ENCODE assay signal across 2 cellular contexts in genomic region chr12:47025798-47026197, GRCh38.
TF ChIP-seq lines count a peak whose summit lies in the region.

No MANE protein-coding gene starts in this region.

TF ChIP-seq in K562, 482 proteins besides CTCF, POLR2A, EP300 and RAD21:
- TF ChIP-seq RBM25 (IDR thresholded peaks at IDR 0.05; ENCODE audit: low read depth, low read length, severe bottlenecking) (peak; percentile 85), HDAC2 (IDR thresholded peaks at IDR 0.05) (no peak)
TF ChIP-seq in K562: peak in this region for 1.

TF ChIP-seq in GM23338, 12 proteins besides CTCF, POLR2A, EP300 and RAD21:
- TF ChIP-seq, protein P1, sequence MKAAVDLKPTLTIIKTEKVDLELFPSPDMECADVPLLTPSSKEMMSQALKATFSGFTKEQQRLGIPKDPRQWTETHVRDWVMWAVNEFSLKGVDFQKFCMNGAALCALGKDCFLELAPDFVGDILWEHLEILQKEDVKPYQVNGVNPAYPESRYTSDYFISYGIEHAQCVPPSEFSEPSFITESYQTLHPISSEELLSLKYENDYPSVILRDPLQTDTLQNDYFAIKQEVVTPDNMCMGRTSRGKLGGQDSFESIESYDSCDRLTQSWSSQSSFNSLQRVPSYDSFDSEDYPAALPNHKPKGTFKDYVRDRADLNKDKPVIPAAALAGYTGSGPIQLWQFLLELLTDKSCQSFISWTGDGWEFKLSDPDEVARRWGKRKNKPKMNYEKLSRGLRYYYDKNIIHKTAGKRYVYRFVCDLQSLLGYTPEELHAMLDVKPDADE (IDR thresholded peaks at IDR 0.05), result no peak
- no peak for TF ChIP-seq NANOG (IDR thresholded peaks at IDR 0.05; ENCODE audit: borderline replicate concordance)
- TF ChIP-seq CREB1 (CRISPR knock-in tag; IDR thresholded peaks at IDR 0.05; ENCODE audit: low read depth), result no peak
- TF ChIP-seq, protein P2, sequence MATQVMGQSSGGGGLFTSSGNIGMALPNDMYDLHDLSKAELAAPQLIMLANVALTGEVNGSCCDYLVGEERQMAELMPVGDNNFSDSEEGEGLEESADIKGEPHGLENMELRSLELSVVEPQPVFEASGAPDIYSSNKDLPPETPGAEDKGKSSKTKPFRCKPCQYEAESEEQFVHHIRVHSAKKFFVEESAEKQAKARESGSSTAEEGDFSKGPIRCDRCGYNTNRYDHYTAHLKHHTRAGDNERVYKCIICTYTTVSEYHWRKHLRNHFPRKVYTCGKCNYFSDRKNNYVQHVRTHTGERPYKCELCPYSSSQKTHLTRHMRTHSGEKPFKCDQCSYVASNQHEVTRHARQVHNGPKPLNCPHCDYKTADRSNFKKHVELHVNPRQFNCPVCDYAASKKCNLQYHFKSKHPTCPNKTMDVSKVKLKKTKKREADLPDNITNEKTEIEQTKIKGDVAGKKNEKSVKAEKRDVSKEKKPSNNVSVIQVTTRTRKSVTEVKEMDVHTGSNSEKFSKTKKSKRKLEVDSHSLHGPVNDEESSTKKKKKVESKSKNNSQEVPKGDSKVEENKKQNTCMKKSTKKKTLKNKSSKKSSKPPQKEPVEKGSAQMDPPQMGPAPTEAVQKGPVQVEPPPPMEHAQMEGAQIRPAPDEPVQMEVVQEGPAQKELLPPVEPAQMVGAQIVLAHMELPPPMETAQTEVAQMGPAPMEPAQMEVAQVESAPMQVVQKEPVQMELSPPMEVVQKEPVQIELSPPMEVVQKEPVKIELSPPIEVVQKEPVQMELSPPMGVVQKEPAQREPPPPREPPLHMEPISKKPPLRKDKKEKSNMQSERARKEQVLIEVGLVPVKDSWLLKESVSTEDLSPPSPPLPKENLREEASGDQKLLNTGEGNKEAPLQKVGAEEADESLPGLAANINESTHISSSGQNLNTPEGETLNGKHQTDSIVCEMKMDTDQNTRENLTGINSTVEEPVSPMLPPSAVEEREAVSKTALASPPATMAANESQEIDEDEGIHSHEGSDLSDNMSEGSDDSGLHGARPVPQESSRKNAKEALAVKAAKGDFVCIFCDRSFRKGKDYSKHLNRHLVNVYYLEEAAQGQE (IDR thresholded peaks at IDR 0.05; ENCODE audit: unreplicated experiment), result no peak
- no peak for TF ChIP-seq POLR2AphosphoS5 (IDR thresholded peaks at IDR 0.05; ENCODE audit: low read depth)
- TF ChIP-seq ZNF331 (CRISPR knock-in tag; IDR thresholded peaks at IDR 0.05; ENCODE audit: low read depth), result no peak
- TF ChIP-seq EZH2phosphoT487 (IDR thresholded peaks at IDR 0.05; ENCODE audit: unreplicated experiment), result no peak
- no peak for TF ChIP-seq STAT1 (IDR thresholded peaks at IDR 0.05; ENCODE audit: unreplicated experiment)
- TF ChIP-seq, protein P3, sequence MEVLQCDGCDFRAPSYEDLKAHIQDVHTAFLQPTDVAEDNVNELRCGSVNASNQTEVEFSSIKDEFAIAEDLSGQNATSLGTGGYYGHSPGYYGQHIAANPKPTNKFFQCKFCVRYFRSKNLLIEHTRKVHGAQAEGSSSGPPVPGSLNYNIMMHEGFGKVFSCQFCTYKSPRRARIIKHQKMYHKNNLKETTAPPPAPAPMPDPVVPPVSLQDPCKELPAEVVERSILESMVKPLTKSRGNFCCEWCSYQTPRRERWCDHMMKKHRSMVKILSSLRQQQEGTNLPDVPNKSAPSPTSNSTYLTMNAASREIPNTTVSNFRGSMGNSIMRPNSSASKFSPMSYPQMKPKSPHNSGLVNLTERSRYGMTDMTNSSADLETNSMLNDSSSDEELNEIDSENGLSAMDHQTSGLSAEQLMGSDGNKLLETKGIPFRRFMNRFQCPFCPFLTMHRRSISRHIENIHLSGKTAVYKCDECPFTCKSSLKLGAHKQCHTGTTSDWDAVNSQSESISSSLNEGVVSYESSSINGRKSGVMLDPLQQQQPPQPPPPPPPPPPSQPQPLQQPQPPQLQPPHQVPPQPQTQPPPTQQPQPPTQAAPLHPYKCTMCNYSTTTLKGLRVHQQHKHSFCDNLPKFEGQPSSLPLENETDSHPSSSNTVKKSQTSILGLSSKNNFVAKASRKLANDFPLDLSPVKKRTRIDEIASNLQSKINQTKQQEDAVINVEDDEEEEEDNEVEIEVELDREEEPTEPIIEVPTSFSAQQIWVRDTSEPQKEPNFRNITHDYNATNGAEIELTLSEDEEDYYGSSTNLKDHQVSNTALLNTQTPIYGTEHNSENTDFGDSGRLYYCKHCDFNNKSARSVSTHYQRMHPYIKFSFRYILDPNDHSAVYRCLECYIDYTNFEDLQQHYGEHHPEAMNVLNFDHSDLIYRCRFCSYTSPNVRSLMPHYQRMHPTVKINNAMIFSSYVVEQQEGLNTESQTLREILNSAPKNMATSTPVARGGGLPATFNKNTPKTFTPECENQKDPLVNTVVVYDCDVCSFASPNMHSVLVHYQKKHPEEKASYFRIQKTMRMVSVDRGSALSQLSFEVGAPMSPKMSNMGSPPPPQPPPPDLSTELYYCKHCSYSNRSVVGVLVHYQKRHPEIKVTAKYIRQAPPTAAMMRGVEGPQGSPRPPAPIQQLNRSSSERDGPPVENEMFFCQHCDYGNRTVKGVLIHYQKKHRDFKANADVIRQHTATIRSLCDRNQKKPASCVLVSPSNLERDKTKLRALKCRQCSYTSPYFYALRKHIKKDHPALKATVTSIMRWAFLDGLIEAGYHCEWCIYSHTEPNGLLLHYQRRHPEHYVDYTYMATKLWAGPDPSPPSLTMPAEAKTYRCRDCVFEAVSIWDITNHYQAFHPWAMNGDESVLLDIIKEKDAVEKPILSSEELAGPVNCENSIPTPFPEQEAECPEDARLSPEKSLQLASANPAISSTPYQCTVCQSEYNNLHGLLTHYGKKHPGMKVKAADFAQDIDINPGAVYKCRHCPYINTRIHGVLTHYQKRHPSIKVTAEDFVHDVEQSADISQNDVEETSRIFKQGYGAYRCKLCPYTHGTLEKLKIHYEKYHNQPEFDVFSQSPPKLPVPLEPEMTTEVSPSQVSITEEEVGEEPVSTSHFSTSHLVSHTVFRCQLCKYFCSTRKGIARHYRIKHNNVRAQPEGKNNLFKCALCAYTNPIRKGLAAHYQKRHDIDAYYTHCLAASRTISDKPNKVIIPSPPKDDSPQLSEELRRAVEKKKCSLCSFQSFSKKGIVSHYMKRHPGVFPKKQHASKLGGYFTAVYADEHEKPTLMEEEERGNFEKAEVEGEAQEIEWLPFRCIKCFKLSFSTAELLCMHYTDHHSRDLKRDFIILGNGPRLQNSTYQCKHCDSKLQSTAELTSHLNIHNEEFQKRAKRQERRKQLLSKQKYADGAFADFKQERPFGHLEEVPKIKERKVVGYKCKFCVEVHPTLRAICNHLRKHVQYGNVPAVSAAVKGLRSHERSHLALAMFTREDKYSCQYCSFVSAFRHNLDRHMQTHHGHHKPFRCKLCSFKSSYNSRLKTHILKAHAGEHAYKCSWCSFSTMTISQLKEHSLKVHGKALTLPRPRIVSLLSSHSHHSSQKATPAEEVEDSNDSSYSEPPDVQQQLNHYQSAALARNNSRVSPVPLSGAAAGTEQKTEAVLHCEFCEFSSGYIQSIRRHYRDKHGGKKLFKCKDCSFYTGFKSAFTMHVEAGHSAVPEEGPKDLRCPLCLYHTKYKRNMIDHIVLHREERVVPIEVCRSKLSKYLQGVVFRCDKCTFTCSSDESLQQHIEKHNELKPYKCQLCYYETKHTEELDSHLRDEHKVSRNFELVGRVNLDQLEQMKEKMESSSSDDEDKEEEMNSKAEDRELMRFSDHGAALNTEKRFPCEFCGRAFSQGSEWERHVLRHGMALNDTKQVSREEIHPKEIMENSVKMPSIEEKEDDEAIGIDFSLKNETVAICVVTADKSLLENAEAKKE (CRISPR knock-in tag; IDR thresholded peaks at IDR 0.05), result no peak
- TF ChIP-seq JUNB (IDR thresholded peaks at IDR 0.05; ENCODE audit: unreplicated experiment), result no peak
- TF ChIP-seq ZNF114 (CRISPR knock-in tag; IDR thresholded peaks at IDR 0.05), result no peak
